8 cellular contexts compared by ENCODE assay signal in genomic region chr7:75092892-75093249, GRCh38. TPM values are rescaled to one million over a fixed set of nuclear protein-coding genes. Genes with fewer than 3 reads are reported as not detected.
DNase-seq lines count a peak whose midpoint lies in the region; ATAC-seq and TF ChIP-seq lines count a peak whose summit lies in the region.
"Not testable (repeated sequence)": the region's sequence is repeated elsewhere in the genome, so short reads cannot be mapped to it uniquely, and the experiment has no call there.

No MANE protein-coding gene starts in this region.

- not testable (repeated sequence) for H3K4me2 ChIP-seq in fibroblast of lung (ENCODE audit: extremely low read depth, insufficient read depth, low read length)

- H3K4me3 Mint-ChIP-seq in T-cell, natural killer cell: not testable (repeated sequence)

- peak overlapping the region; percentile 36; the same call in 1 of the 2 replicates for H3K4me3 ChIP-seq in BE2C (ENCODE audit: low read depth, low read length)
- H3K4me3 ChIP-seq in fibroblast of lung (replicated peaks in 1 of 4; ENCODE audit: control extremely low read depth in 1 of 4, insufficient read depth in 1 of 4, low read depth in 3 of 4, low read length in 4 of 4): peak overlapping the region in 1 of 4 experiments; percentile 48

- ATAC-seq in GM19463 (IDR thresholded peaks at IDR 0.05; ENCODE audit: unreplicated experiment): peak; percentile 96
- ATAC-seq in HG03103 (IDR thresholded peaks at IDR 0.05; ENCODE audit: low read depth, unreplicated experiment): peak; percentile 96
- ATAC-seq in T-cell (replicated peaks in 1 of 4): peak; percentile 95 to 97 (median 96)
- peak; percentile 95 to 100 (median 96) for ATAC-seq in natural killer cell

- H3K4me1 ChIP-seq in BE2C; fibroblast of lung (ENCODE audit: control insufficient read depth, extremely low read depth, insufficient read depth, low read length): not testable (repeated sequence)

- not testable (repeated sequence) for H2AFZ ChIP-seq in fibroblast of lung (ENCODE audit: low read length)

- not testable (repeated sequence) for H3K9me3 ChIP-seq in BE2C; fibroblast of lung (ENCODE audit: control insufficient read depth, insufficient read depth, low read depth, low read length)

- not testable (repeated sequence) for H3K4me1 Mint-ChIP-seq in T-cell, natural killer cell

- H4K20me1 ChIP-seq in fibroblast of lung (ENCODE audit: control insufficient read depth, extremely low read depth, insufficient read depth, low read length): not testable (repeated sequence)

- not testable (repeated sequence) for H3K79me2 ChIP-seq in fibroblast of lung (ENCODE audit: control insufficient read depth, insufficient read depth, low read length)

- POLR2A ChIA-PET in T-cell (lab: Charles Lee): not testable (repeated sequence)

- TF ChIP-seq CTCF in BE2C (IDR thresholded peaks at IDR 0.05; ENCODE audit: low read depth, low read length); fibroblast of lung (conservative IDR thresholded peaks at IDR 0.05 in 1 of 2, IDR thresholded peaks at IDR 0.05 in 1 of 2; ENCODE audit: low read depth in 1 of 2, low read length in 2 of 2); natural killer cell (IDR thresholded peaks at IDR 0.05): not testable (repeated sequence)

- not testable (repeated sequence) for H3K27me3 Mint-ChIP-seq in T-cell; natural killer cell (ENCODE audit: low read depth in 2 of 2)

- H3K27ac Mint-ChIP-seq in T-cell: not testable (repeated sequence)
- H3K27ac Mint-ChIP-seq in natural killer cell: peak overlapping the region in 1 of 2 donors; percentile 33

- H3K27me3 ChIP-seq in BE2C; fibroblast of lung (ENCODE audit: control insufficient read depth, insufficient read depth, low read length): not testable (repeated sequence)

- H3K9ac ChIP-seq in fibroblast of lung (ENCODE audit: insufficient read depth, low read length): peak overlapping the region; percentile 70

- intact Hi-C loops in natural killer cell (cut with micrococcal nuclease): not testable (repeated sequence)

- H3K9me3 Mint-ChIP-seq in T-cell, natural killer cell: not testable (repeated sequence)

- DNase-seq in BE2C: peak; percentile 97
- peak; percentile 83 to 97 (median 92) for DNase-seq in T-cell
- peak; percentile 88 for DNase-seq in activated effector memory CD4-positive, alpha-beta T cell treated with Interleukin-2 at 50 U/mL for 16 hours
- not testable (repeated sequence) for DNase-seq in fibroblast of lung (ENCODE audit: low read depth in 2 of 2)
- DNase-seq in natural killer cell: peak; percentile 92
- peak; percentile 79 for DNase-seq in stimulated activated CD8-positive, alpha-beta memory T cell treated with anti-CD3 and anti-CD28 coated beads, Interleukin-12 subunit alpha, Interleukin-12 subunit beta, amount 100 ng/mL, for 24 hours (ENCODE audit: extremely low read depth)

- CTCF ChIA-PET in T-cell (lab: Charles Lee): not testable (repeated sequence)

- H3K36me3 Mint-ChIP-seq in T-cell, natural killer cell: not testable (repeated sequence)

- H3K27ac ChIP-seq in fibroblast of lung (ENCODE audit: insufficient read depth, low read length): peak overlapping the region; percentile 67

- not testable (repeated sequence) for H3K36me3 ChIP-seq in BE2C; fibroblast of lung (ENCODE audit: control insufficient read depth, insufficient read depth, low read length)

RNA-seq across cellular contexts. Expression of gene GTF2IRD2B, which starts 0.5 kb away (rescaled TPM):
- 17.1 TPM for polyA plus RNA-seq in BE2C (2012; ENCODE audit: insufficient read depth, insufficient read length, low read depth)
- total RNA-seq in T-cell (10 to 100 TPM; 36.3 to 83.5 (median 80.6) TPM), fibroblast of lung (19.3 and 23.0 TPM in 2 replicates), natural killer cell (10 to 100 TPM; 41.4 to 55.8 (median 43.1) TPM)
- 13.4 and 19.9 TPM in 2 replicates for polyA plus RNA-seq in fibroblast of lung
- 11.7 and 11.9 TPM in 2 replicates for polyA plus RNA-seq in fibroblast of lung (2012)
- 6.9 and 10.4 TPM in 2 replicates for polyA minus RNA-seq in fibroblast of lung (ENCODE audit: low replicate concordance)

RNA-seq across cellular contexts. Expression of gene RCC1L, which starts 19.3 kb away (rescaled TPM):
- 59.4 TPM for polyA plus RNA-seq in BE2C (2012; ENCODE audit: insufficient read depth, insufficient read length, low read depth)
- total RNA-seq in T-cell (10 to 100 TPM; 24.5 to 36.4 (median 31.7) TPM), fibroblast of lung (43.7 and 57.0 TPM in 2 replicates), natural killer cell (10 to 100 TPM; 23.7 to 29.4 (median 25.3) TPM)
- 41.9 and 55.7 TPM in 2 replicates for polyA plus RNA-seq in fibroblast of lung
- 40.2 and 53.0 TPM in 2 replicates for polyA plus RNA-seq in fibroblast of lung (2012)
- 65.0 and 74.8 TPM in 2 replicates for polyA minus RNA-seq in fibroblast of lung (ENCODE audit: low replicate concordance)
